In genomic region chr5:129400395-129400983, GRCh38 we compare ENCODE assay signal across 14 cellular contexts. TPM values are rescaled to one million over a fixed set of nuclear protein-coding genes. Genes with fewer than 3 reads are reported as not detected.
DNase-seq lines count a peak whose midpoint lies in the region; ATAC-seq and TF ChIP-seq lines count a peak whose summit lies in the region.
"Had no signal": no experiment of that assay in that cellular context is flagged by ENCODE, and none has a peak within 500 bp of the region (broad histone marks: within the 10 kb centered on the region; RNA-seq: fewer than 3 reads in every experiment).

No MANE protein-coding gene starts in this region.

- CTCF ChIA-PET in HEK293 (lab: Yijun Ruan, JAX) = interaction anchor here (0.5 to 1.5 kb wide), 11 partner anchors 9 to 1795 kb away, joined by 3 to 10 read pairs (median 4); no protein-coding TSS in a partner anchor

- TF ChIP-seq CTCF in BE2C (IDR thresholded peaks at IDR 0.05; ENCODE audit: low read depth, low read length) (peak; percentile 26; the same call in 1 of the 2 replicates), HEK293 (tag by site-specific recombination; IDR thresholded peaks at IDR 0.05) (no peak), kidney epithelial cell (IDR thresholded peaks at IDR 0.05; ENCODE audit: insufficient read depth, low read length, poor library complexity, severe bottlenecking) (peak; percentile 25)

- no peak for DNase-seq in BE2C
- DNase-seq in SW480 (ENCODE audit: low spot score) = peak; percentile 61
- no peak for DNase-seq in kidney epithelial cell (ENCODE audit: low read depth)
- DNase-seq in AG08395 (ENCODE audit: low spot score) = no peak
- no peak for DNase-seq in inferior parietal cortex (ENCODE audit: extremely low spot score)
- DNase-seq in central memory CD4-positive, alpha-beta T cell = no peak
- DNase-seq: NK-92 treated with Interleukin-12 subunit alpha and Interleukin-12 subunit beta, amount 100 ng/mL, for 24 hours; stimulated activated naive CD4-positive, alpha-beta T cell treated with Interleukin-2 at 50 U/mL for 16 hours had no signal

- ATAC-seq in GM18867 (IDR thresholded peaks at IDR 0.05; ENCODE audit: unreplicated experiment) = no peak
- ATAC-seq: activated CD4-positive, CD25-positive, alpha-beta regulatory T cell treated with anti-CD3 and anti-CD28 coated beads, Interleukin-2, amount 50 U/mL, for 24 hours; activated naive CD4-positive, alpha-beta T cell treated with anti-CD3 and anti-CD28 coated beads, Interleukin-2, amount 50 U/mL, for 72 hours; HepG2 had no signal

- H3K9me3 ChIP-seq in BE2C (no peaks in the 10 kb centered on the region), HEK293 (ENCODE audit: control insufficient read depth, insufficient read depth, low read depth, low read length) (no peaks in the 10 kb centered on the region)

- peaks cover 4% of the 10 kb centered on the region; the same call in 1 of the 2 replicates for H3K4me1 ChIP-seq in BE2C
- peaks cover 6% of the 10 kb centered on the region; the same call in 1 of the 2 replicates for H3K4me1 ChIP-seq in HEK293 (ENCODE audit: control insufficient read depth, insufficient read depth, low read length)

- H3K27me3 ChIP-seq in BE2C = no peaks in the 10 kb centered on the region
- no peaks in the 10 kb centered on the region for H3K27me3 ChIP-seq in kidney epithelial cell (ENCODE audit: control insufficient read depth, insufficient read depth, low read length)

- H3K36me3 ChIP-seq in BE2C = no peaks in the 10 kb centered on the region
- no peaks in the 10 kb centered on the region for H3K36me3 ChIP-seq in HEK293 (ENCODE audit: control insufficient read depth in 2 of 2, insufficient read depth in 1 of 2, low read length in 2 of 2)
- no peaks in the 10 kb centered on the region for H3K36me3 ChIP-seq in kidney epithelial cell (ENCODE audit: control insufficient read depth, insufficient read depth, low read length)

- no peak overlapping the region for H3K27ac ChIP-seq in HEK293 (ENCODE audit: extremely low read depth, low read depth, low read length)

- POLR2A ChIA-PET in HEK293 (lab: Yijun Ruan, JAX) = no interaction called here

- H3K4me3 ChIP-seq in BE2C (ENCODE audit: low read depth, low read length) (no peak overlapping the region), HEK293 (ENCODE audit: low read depth, low read length) (no peak overlapping the region), kidney epithelial cell (ENCODE audit: low read depth, low read length) (no peak overlapping the region)

TF ChIP-seq in HEK293, 187 proteins besides CTCF, POLR2A, EP300 and RAD21:
- no peak for TF ChIP-seq ZBTB49 (tag by site-specific recombination; IDR thresholded peaks at IDR 0.05; ENCODE audit: low read depth)
- TF ChIP-seq KLF1 (tag by site-specific recombination; IDR thresholded peaks at IDR 0.05) = no peak
- peak; percentile 87 for TF ChIP-seq PRDM1 (tag by site-specific recombination; IDR thresholded peaks at IDR 0.05)
- TF ChIP-seq ZNF654 (tag by site-specific recombination; IDR thresholded peaks at IDR 0.05; ENCODE audit: low read depth) = peak; percentile 39
- TF ChIP-seq SP7 (tag by site-specific recombination; IDR thresholded peaks at IDR 0.05) = 0 out of 2 replicates have a peak, but pooled peaks have one; percentile 18
- TF ChIP-seq ZNF404 (tag by site-specific recombination; IDR thresholded peaks at IDR 0.05) = no peak
- TF ChIP-seq ZBTB48 (tag by site-specific recombination; IDR thresholded peaks at IDR 0.05) = no peak
- TF ChIP-seq ZNF133 (tag by site-specific recombination; IDR thresholded peaks at IDR 0.05) = peak; percentile 82
- no peak for TF ChIP-seq ELK4 (IDR thresholded peaks at IDR 0.05; ENCODE audit: borderline replicate concordance, low read depth, low read length)
- no peak for TF ChIP-seq ZNF23 (tag by site-specific recombination; IDR thresholded peaks at IDR 0.05; ENCODE audit: borderline replicate concordance)

RNA-seq across cellular contexts. Expression of gene ADAMTS19, which starts 59.6 kb away (rescaled TPM):
- polyA plus RNA-seq in BE2C (2012; ENCODE audit: insufficient read depth, insufficient read length, low read depth) = 27.5 TPM
- total RNA-seq in kidney epithelial cell = 0.21 and 0.75 TPM in 2 replicates
- total RNA-seq: activated naive CD4-positive, alpha-beta T cell treated with anti-CD3 and anti-CD28 coated beads, Interleukin-2, amount 50 U/mL, for 72 hours; HepG2; mesenteric fat pad had no signal
- polyA plus RNA-seq: HepG2 had no signal
